8 cellular contexts compared by ENCODE assay signal in genomic region chr15:42736178-42736792, GRCh38. TPM values are rescaled to one million over a fixed set of nuclear protein-coding genes. Genes with fewer than 3 reads are reported as not detected.
DNase-seq lines count a peak whose midpoint lies in the region; ATAC-seq and TF ChIP-seq lines count a peak whose summit lies in the region.

No MANE protein-coding gene starts in this region.

- peak overlapping the region; percentile 76 for H3K4me3 Mint-ChIP-seq in activated CD8-positive, alpha-beta T cell treated with anti-CD3 and anti-CD28 coated beads for 36 hours

- peaks cover 26% of the 10 kb centered on the region for H3K79me2 ChIP-seq in osteoblast (ENCODE audit: insufficient read depth, low read length)

- intact Hi-C loops in activated CD8-positive, alpha-beta T cell treated with anti-CD3 and anti-CD28 coated beads for 36 hours (cut with micrococcal nuclease): no loop called here

- CTCF ChIA-PET in activated CD8-positive, alpha-beta T cell treated with anti-CD3 and anti-CD28 coated beads for 36 hours (lab: Charles Lee): interaction anchor here (1.2 to 3.8 kb wide), 2 partner anchors 65 to 190 kb away, joined by 3 to 17 read pairs; no protein-coding TSS in a partner anchor

- no peak for DNase-seq in AG09309 (ENCODE audit: low read depth)
- DNase-seq in activated CD8-positive, alpha-beta T cell treated with anti-CD3 and anti-CD28 coated beads for 36 hours: peak; percentile 15
- peak in 1 of 2 donors; percentile 44 for DNase-seq in foreskin fibroblast
- DNase-seq in osteoblast (ENCODE audit: insufficient read length, low spot score, missing footprints): peak; percentile 87
- DNase-seq in NCI-H2107 (lab: John Stamatoyannopoulos, UW): no peak
- no peak for DNase-seq in amniotic stem cell (lab: John Stamatoyannopoulos, UW)

- no peaks in the 10 kb centered on the region for H3K9me3 Mint-ChIP-seq in activated CD8-positive, alpha-beta T cell treated with anti-CD3 and anti-CD28 coated beads for 36 hours

- peak overlapping the region; percentile 79 for H3K4me3 ChIP-seq in AG09309 (ENCODE audit: control insufficient read depth, low read depth, low read length)
- peak overlapping the region; percentile 60 to 83 for H3K4me3 ChIP-seq in foreskin fibroblast (ENCODE audit: low read depth in 1 of 2, low read length in 2 of 2)
- peak overlapping the region; percentile 92 for H3K4me3 ChIP-seq in osteoblast (ENCODE audit: insufficient read depth, low read length)

- peak overlapping the region; percentile 61 for H3K27ac Mint-ChIP-seq in activated CD8-positive, alpha-beta T cell treated with anti-CD3 and anti-CD28 coated beads for 36 hours

- H4K20me1 ChIP-seq in osteoblast (ENCODE audit: insufficient read depth, low read length): peaks cover 15% of the 10 kb centered on the region

- H3K36me3 ChIP-seq in osteoblast (ENCODE audit: insufficient read depth, low read length): peaks cover 32% of the 10 kb centered on the region

- peaks cover 11% of the 10 kb centered on the region for H3K4me1 ChIP-seq in osteoblast (ENCODE audit: insufficient read depth, low read length)

- ATAC-seq in GM19035 (IDR thresholded peaks at IDR 0.05; ENCODE audit: unreplicated experiment) (peak; percentile 39), HG03354 (IDR thresholded peaks at IDR 0.05; ENCODE audit: poor library complexity, severe bottlenecking, unreplicated experiment) (peak; percentile 39)
- ATAC-seq in activated CD8-positive, alpha-beta T cell treated with anti-CD3 and anti-CD28 coated beads for 36 hours: peak; percentile 18

- peaks cover 15% of the 10 kb centered on the region for H3K4me1 Mint-ChIP-seq in activated CD8-positive, alpha-beta T cell treated with anti-CD3 and anti-CD28 coated beads for 36 hours (ENCODE audit: low read depth)

- peak overlapping the region; percentile 72 for H3K4me2 ChIP-seq in osteoblast (ENCODE audit: insufficient read depth, low read length)

- H2AFZ ChIP-seq in osteoblast (ENCODE audit: low read length): peak overlapping the region; percentile 80

- no peaks in the 10 kb centered on the region for H3K9me3 ChIP-seq in osteoblast (ENCODE audit: low read depth, low read length)

- POLR2A ChIA-PET in activated CD8-positive, alpha-beta T cell treated with anti-CD3 and anti-CD28 coated beads for 36 hours (lab: Charles Lee): interaction anchor here (1.0 to 3.1 kb wide), 6 partner anchors 11 to 246 kb away, joined by 3 to 12 read pairs (median 4); partner anchors contain the start of gene ZNF106

- H3K27ac ChIP-seq in osteoblast (ENCODE audit: low read depth, low read length): peak overlapping the region; percentile 43

- H3K27me3 Mint-ChIP-seq in activated CD8-positive, alpha-beta T cell treated with anti-CD3 and anti-CD28 coated beads for 36 hours: no peaks in the 10 kb centered on the region

- TF ChIP-seq CTCF in AG09309 (IDR thresholded peaks at IDR 0.05; ENCODE audit: control insufficient read depth, insufficient read depth, low read depth, low read length, missing control alignments): no peak
- no peak for TF ChIP-seq CTCF in activated CD8-positive, alpha-beta T cell treated with anti-CD3 and anti-CD28 coated beads for 36 hours (IDR thresholded peaks at IDR 0.05)
- TF ChIP-seq CTCF in foreskin fibroblast (IDR thresholded peaks at IDR 0.05; ENCODE audit: low read depth, low read length): no peak
- TF ChIP-seq CTCF in osteoblast (IDR thresholded peaks at IDR 0.05; ENCODE audit: extremely low read depth, low read depth, low read length): no peak

- H3K36me3 Mint-ChIP-seq in activated CD8-positive, alpha-beta T cell treated with anti-CD3 and anti-CD28 coated beads for 36 hours (ENCODE audit: low read depth): peaks cover 10% of the 10 kb centered on the region

- no peaks in the 10 kb centered on the region for H3K27me3 ChIP-seq in osteoblast (ENCODE audit: insufficient read depth, low read length)

RNA-seq across cellular contexts. Expression of gene CDAN1, which starts 0.6 kb away (rescaled TPM):
- 10 to 100 TPM; 18.3 to 19.0 TPM for total RNA-seq in activated CD8-positive, alpha-beta T cell treated with anti-CD3 and anti-CD28 coated beads for 36 hours
- total RNA-seq in osteoblast: 7.6 and 9.7 TPM in 2 replicates

Comparison
In these comparisons a context has a peak if more than half of its experiments do, and no peak if none do; other contexts are left out.
1. DNase-seq: peak in activated CD8-positive, alpha-beta T cell treated with anti-CD3 and anti-CD28 coated beads for 36 hours (single experiment) and osteoblast (single experiment); none in AG09309 (single experiment), NCI-H2107 (single experiment) and amniotic stem cell (single experiment).
2. Peak in every context shown above with its lines, with median percentiles within 50 percentile points of each other: H3K4me3 ChIP-seq and ATAC-seq.